ENCODE assay signal across 12 cellular contexts in genomic region chr22:50141891-50142363, GRCh38. TPM values are rescaled to one million over a fixed set of nuclear protein-coding genes. Genes with fewer than 3 reads are reported as not detected.
DNase-seq lines count a peak whose midpoint lies in the region; TF ChIP-seq lines count a peak whose summit lies in the region.
"Had no signal": no experiment of that assay in that cellular context is flagged by ENCODE, and none has a peak within 500 bp of the region (broad histone marks: within the 10 kb centered on the region; RNA-seq: fewer than 3 reads in every experiment).

No MANE protein-coding gene starts in this region.

- peak; percentile 18 for DNase-seq in NCI-H1694 treated with DMSO at 0.1 percent for 48 hours (lab: John Stamatoyannopoulos, UW)
- DNase-seq in NCI-H1694 (lab: John Stamatoyannopoulos, UW) = no peak
- DNase-seq in NCI-H748 treated with DMSO at 0.1 percent for 48 hours (lab: John Stamatoyannopoulos, UW) = peak; percentile 85
- no peak for DNase-seq in epithelial cell of proximal tubule (ENCODE audit: low read depth)
- peak; percentile 26 for DNase-seq in posterior vena cava (ENCODE audit: low spot score)
- no peak for DNase-seq in pons (ENCODE audit: low spot score)
- no peak for DNase-seq in activated CD8-positive, alpha-beta memory T cell treated with anti-CD3 and anti-CD28 coated beads for 24 hours
- no peak for DNase-seq in activated gamma-delta T cell treated with Interleukin-2 at 50 U/mL for 16 hours
- DNase-seq: ACHN; amygdala; naive thymus-derived CD8-positive, alpha-beta T cell; T1000 had no signal

- intact Hi-C loops in posterior vena cava (cut with DNase I) = no loop called here

- no peak overlapping the region for H3K4me3 ChIP-seq in epithelial cell of proximal tubule (ENCODE audit: low read depth, low read length)

- TF ChIP-seq CTCF in epithelial cell of proximal tubule (conservative IDR thresholded peaks at IDR 0.05; ENCODE audit: low read depth, low read length) = peak; percentile 5

RNA-seq across cellular contexts. Expression of gene PANX2, which starts 28.6 kb away (rescaled TPM):
- total RNA-seq in epithelial cell of proximal tubule (0.07 and 0.12 TPM in 2 replicates), posterior vena cava (under 1 TPM; 0.19 to 0.23 TPM)

RNA-seq across cellular contexts. Expression of gene TRABD, which starts 43.8 kb away (rescaled TPM):
- total RNA-seq in epithelial cell of proximal tubule (55.5 and 68.9 TPM in 2 replicates), posterior vena cava (10 to 100 TPM; 18.3 to 20.5 TPM)

RNA-seq across cellular contexts. Expression of gene MOV10L1, which starts 52.1 kb away (rescaled TPM):
- total RNA-seq in epithelial cell of proximal tubule (0.12 and 0.29 TPM in 2 replicates), posterior vena cava (under 1 TPM; 0.43 to 0.56 TPM)
- total RNA-seq: naive thymus-derived CD8-positive, alpha-beta T cell had no signal

RNA-seq across cellular contexts. Expression of gene MLC1, which starts 56.7 kb away (rescaled TPM):
- total RNA-seq in epithelial cell of proximal tubule (not detected in 2 replicates), posterior vena cava (under 1 TPM; 0.19 to 0.28 TPM)

RNA-seq across cellular contexts. Expression of gene SELENOO, which starts 58.9 kb away (rescaled TPM):
- total RNA-seq in epithelial cell of proximal tubule (31.0 and 31.1 TPM in 2 replicates), posterior vena cava (10 to 100 TPM; 10.8 to 11.9 TPM)

Comparison
In these comparisons a context has a peak if more than half of its experiments do, and no peak if none do; other contexts are left out.
1. DNase-seq: peak in NCI-H1694 treated with DMSO at 0.1 percent for 48 hours (single experiment), NCI-H748 treated with DMSO at 0.1 percent for 48 hours (single experiment) and posterior vena cava (single experiment); none in NCI-H1694 (single experiment), epithelial cell of proximal tubule (single experiment), pons (single experiment), activated CD8-positive, alpha-beta memory T cell treated with anti-CD3 and anti-CD28 coated beads for 24 hours (single experiment) and activated gamma-delta T cell treated with Interleukin-2 at 50 U/mL for 16 hours (single experiment).